ENCODE assay signal across 1 cellular context in genomic region chr4:53531695-53532224, GRCh38.
TF ChIP-seq lines count a peak whose summit lies in the region.

No MANE protein-coding gene starts in this region.

TF ChIP-seq in HepG2, 621 proteins besides CTCF, POLR2A, EP300 and RAD21 (continued from another document):
- no peak for TF ChIP-seq ZNF335 (CRISPR knock-in tag; IDR thresholded peaks at IDR 0.05)
- TF ChIP-seq ZNF468 (CRISPR knock-in tag; IDR thresholded peaks at IDR 0.05), result no peak
- no peak for TF ChIP-seq EEA1 (CRISPR knock-in tag; IDR thresholded peaks at IDR 0.05; ENCODE audit: borderline replicate concordance)
- no peak for TF ChIP-seq BCL3 (CRISPR knock-in tag; IDR thresholded peaks at IDR 0.05)
- no peak for TF ChIP-seq HDAC1 (CRISPR knock-in tag; IDR thresholded peaks at IDR 0.05)
TF ChIP-seq in HepG2: peak in this region for 1.
